In the genomic region with DNA sequence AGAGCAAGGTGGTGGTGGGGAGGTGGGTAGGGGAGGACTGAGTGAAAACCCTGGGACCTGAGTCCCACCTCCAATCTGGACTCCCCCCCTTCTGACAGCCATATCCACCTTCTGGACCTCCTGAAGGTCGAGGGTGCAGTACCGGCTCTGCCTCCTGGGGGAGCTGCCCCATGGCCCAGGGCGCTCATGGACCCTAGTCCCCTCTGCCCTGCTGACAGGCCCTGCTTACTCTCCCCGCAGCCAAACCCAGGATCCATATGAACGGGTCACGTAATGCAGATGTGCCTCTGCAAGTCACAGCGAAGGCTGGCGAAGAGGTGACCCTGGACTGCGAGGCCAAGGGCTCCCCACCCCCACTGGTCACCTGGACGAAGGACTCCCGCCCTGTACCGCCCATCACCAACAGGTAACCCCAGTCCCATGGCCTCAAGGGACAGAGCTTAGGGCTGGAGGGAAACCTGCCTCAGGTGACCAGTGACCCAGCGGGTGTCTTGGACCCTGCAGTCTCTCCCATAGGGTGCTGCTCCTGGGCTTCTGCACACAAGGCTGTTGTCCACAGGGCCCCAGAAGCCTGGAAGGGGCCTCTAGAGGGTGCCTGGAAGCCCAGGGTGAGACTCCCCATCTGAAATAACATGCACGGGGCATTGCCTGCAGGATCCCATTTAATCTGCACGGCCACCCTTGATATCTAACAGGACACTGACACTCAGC, we compare ENCODE assay signal across 11 cellular contexts.
DNase-seq lines count a peak whose midpoint lies in the region; ATAC-seq, FAIRE-seq and TF ChIP-seq lines count a peak whose summit lies in the region.
"Had no signal": no experiment of that assay in that cellular context is flagged by ENCODE, and none has a peak within 500 bp of the region (broad histone marks: within the 10 kb centered on the region; RNA-seq: fewer than 3 reads in every experiment).

No MANE protein-coding gene starts in this region.

- CTCF ChIA-PET in activated CD8-positive, alpha-beta T cell treated with anti-CD3 and anti-CD28 coated beads for 36 hours (lab: Charles Lee) = interaction anchor here (1.0 kb wide), 1 partner anchor 14 kb away, joined by 3 read pairs; no protein-coding TSS in a partner anchor

- H3K4me1 ChIP-seq in keratinocyte (ENCODE audit: control insufficient read depth, extremely low read depth, insufficient read depth, low read length) = peaks cover 5% of the 10 kb centered on the region

- H3K4me1 Mint-ChIP-seq in activated CD8-positive, alpha-beta T cell treated with anti-CD3 and anti-CD28 coated beads for 36 hours (ENCODE audit: low read depth) = no peaks in the 10 kb centered on the region
- H3K4me1 Mint-ChIP-seq: activated CD8-positive, alpha-beta memory T cell treated with anti-CD3 and anti-CD28 coated beads, Interleukin-2, amount 10 ng/mL, durations not matched to agents 7 days and 5 days had no signal

- no peak overlapping the region for H3K9ac ChIP-seq in keratinocyte (ENCODE audit: control insufficient read depth, extremely low read depth, insufficient read depth, low read length)

- no peaks in the 10 kb centered on the region for H4K20me1 ChIP-seq in keratinocyte (ENCODE audit: control insufficient read depth, extremely low read depth, insufficient read depth, low read length)

- H3K79me2 ChIP-seq in keratinocyte (ENCODE audit: control insufficient read depth, insufficient read depth, low read length) = no peaks in the 10 kb centered on the region

- ATAC-seq in activated CD8-positive, alpha-beta T cell treated with anti-CD3 and anti-CD28 coated beads for 36 hours = peak; percentile 80
- ATAC-seq in HG02571 (IDR thresholded peaks at IDR 0.05; ENCODE audit: unreplicated experiment) (no peak), HG02678 (IDR thresholded peaks at IDR 0.05; ENCODE audit: unreplicated experiment) (no peak), HG02610 (IDR thresholded peaks at IDR 0.05; ENCODE audit: unreplicated experiment) (no peak)
- ATAC-seq: activated CD8-positive, alpha-beta memory T cell treated with anti-CD3 and anti-CD28 coated beads, Interleukin-2, amount 10 ng/mL, durations not matched to agents 7 days and 5 days had no signal

- no peaks in the 10 kb centered on the region for H3K36me3 Mint-ChIP-seq in activated CD8-positive, alpha-beta T cell treated with anti-CD3 and anti-CD28 coated beads for 36 hours (ENCODE audit: low read depth)
- H3K36me3 Mint-ChIP-seq: activated CD8-positive, alpha-beta memory T cell treated with anti-CD3 and anti-CD28 coated beads, Interleukin-2, amount 10 ng/mL, durations not matched to agents 7 days and 5 days had no signal

- H3K9me3 Mint-ChIP-seq in activated CD8-positive, alpha-beta T cell treated with anti-CD3 and anti-CD28 coated beads for 36 hours = no peaks in the 10 kb centered on the region

- peaks cover 17% of the 10 kb centered on the region for H3K27me3 Mint-ChIP-seq in activated CD8-positive, alpha-beta T cell treated with anti-CD3 and anti-CD28 coated beads for 36 hours

- dilution Hi-C loops in keratinocyte (cut with MboI; ENCODE audit: extremely low pct_ligation_motif_present, low sequenced_read_pairs) = no loop called here

- no peaks in the 10 kb centered on the region for H3K9me1 ChIP-seq in keratinocyte (ENCODE audit: control insufficient read depth, extremely low read depth, insufficient read depth, low read length)

- no peak overlapping the region for H3K4me2 ChIP-seq in keratinocyte (ENCODE audit: control insufficient read depth, extremely low read depth, insufficient read depth, low read depth, low read length)

- no peak overlapping the region for H3K27ac Mint-ChIP-seq in activated CD8-positive, alpha-beta T cell treated with anti-CD3 and anti-CD28 coated beads for 36 hours
- H3K27ac Mint-ChIP-seq: activated CD8-positive, alpha-beta memory T cell treated with anti-CD3 and anti-CD28 coated beads, Interleukin-2, amount 10 ng/mL, durations not matched to agents 7 days and 5 days had no signal

- no peak overlapping the region for H2AFZ ChIP-seq in keratinocyte (ENCODE audit: control insufficient read depth, low read length)

- no peaks in the 10 kb centered on the region for H3K36me3 ChIP-seq in keratinocyte (ENCODE audit: control insufficient read depth in 2 of 2, extremely low read depth in 1 of 2, insufficient read depth in 2 of 2, low read length in 2 of 2)

- H3K4me3 ChIP-seq in GM12875 (ENCODE audit: low read depth, low read length) (no peak overlapping the region), keratinocyte (ENCODE audit: control insufficient read depth in 2 of 3, extremely low read depth in 1 of 3, insufficient read depth in 2 of 3, low read depth in 1 of 3, low read length in 3 of 3) (no peak overlapping the region)

- H3K27me3 ChIP-seq in keratinocyte (ENCODE audit: control insufficient read depth, extremely low read depth, insufficient read depth, low read length) = peaks cover 53% of the 10 kb centered on the region

- POLR2A ChIA-PET in activated CD8-positive, alpha-beta T cell treated with anti-CD3 and anti-CD28 coated beads for 36 hours (lab: Charles Lee) = no interaction called here

- TF ChIP-seq CTCF in 22Rv1 (IDR thresholded peaks at IDR 0.05) (peak; percentile 63), GM12875 (IDR thresholded peaks at IDR 0.05; ENCODE audit: borderline replicate concordance, insufficient read depth, low read depth, low read length) (peak; percentile 49), keratinocyte (optimal IDR thresholded peaks at IDR 0.05 in 1 of 3, IDR thresholded peaks at IDR 0.05 in 1 of 3, conservative IDR thresholded peaks at IDR 0.05 in 1 of 3; ENCODE audit: extremely low read depth in 1 of 3, insufficient read depth in 2 of 3, low read length in 3 of 3) (peak; percentile 35 to 66 (median 37))
- TF ChIP-seq CTCF in activated CD8-positive, alpha-beta T cell treated with anti-CD3 and anti-CD28 coated beads for 36 hours (IDR thresholded peaks at IDR 0.05) = peak; percentile 19

- intact Hi-C loops in activated CD8-positive, alpha-beta T cell treated with anti-CD3 and anti-CD28 coated beads for 36 hours (cut with micrococcal nuclease) = no loop called here

- H3K27ac ChIP-seq in 22Rv1 (no peak overlapping the region), keratinocyte (ENCODE audit: control insufficient read depth, insufficient read depth, low read length) (no peak overlapping the region)

- no peaks in the 10 kb centered on the region for H3K9me3 ChIP-seq in keratinocyte (ENCODE audit: control insufficient read depth, low read depth, low read length)

- peak; percentile 49 for DNase-seq in activated CD8-positive, alpha-beta T cell treated with anti-CD3 and anti-CD28 coated beads for 36 hours
- DNase-seq in keratinocyte (ENCODE audit: low read depth, low spot score) (no peak), HK-2 (ENCODE audit: unreplicated experiment) (no peak)
- DNase-seq: activated CD8-positive, alpha-beta memory T cell treated with anti-CD3 and anti-CD28 coated beads, Interleukin-2, amount 10 ng/mL, durations not matched to agents 7 days and 5 days; Calu3; cortex of kidney had no signal

- no peak for FAIRE-seq in keratinocyte (lab: Jason Lieb, UNC)

- no peak overlapping the region for H3K4me3 Mint-ChIP-seq in activated CD8-positive, alpha-beta T cell treated with anti-CD3 and anti-CD28 coated beads for 36 hours
- H3K4me3 Mint-ChIP-seq: activated CD8-positive, alpha-beta memory T cell treated with anti-CD3 and anti-CD28 coated beads, Interleukin-2, amount 10 ng/mL, durations not matched to agents 7 days and 5 days had no signal
